Comparison of ENCODE assay signal across 1 cellular context in the genomic region with DNA sequence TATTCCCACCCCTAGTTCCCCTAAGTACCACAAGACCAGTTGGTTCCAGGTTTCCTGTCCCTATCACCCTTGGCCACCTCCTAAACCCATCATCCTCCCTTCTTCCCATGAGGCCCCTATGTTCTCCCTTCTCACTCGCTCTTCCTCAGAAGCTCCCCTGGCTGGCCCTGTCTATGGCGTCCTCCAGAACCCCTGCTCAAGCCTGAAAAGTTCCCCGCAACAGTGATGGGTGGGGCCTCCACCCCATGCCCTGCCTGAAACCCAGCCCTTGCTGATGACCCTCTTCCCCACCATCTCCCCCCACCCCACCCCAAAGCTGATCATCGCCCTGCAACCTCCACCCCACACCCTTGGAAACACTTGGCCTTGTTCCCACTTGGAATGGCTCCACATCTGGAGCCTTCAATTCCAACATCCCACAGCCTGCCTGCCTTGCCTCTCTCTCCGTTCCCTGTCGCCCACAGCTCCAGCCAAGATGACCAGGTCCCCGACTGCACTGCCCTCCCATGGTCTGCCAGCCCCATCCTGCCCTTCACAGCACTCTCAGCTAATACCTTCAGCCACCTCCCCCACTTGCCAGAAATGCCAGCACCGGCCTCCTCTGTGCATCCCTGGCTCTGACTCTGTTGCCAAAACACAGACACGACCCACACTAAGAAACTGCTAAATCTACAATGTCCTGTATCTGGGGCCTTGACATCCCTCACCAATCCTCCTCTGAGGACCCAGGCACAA.
TF ChIP-seq lines count a peak whose summit lies in the region.

No MANE protein-coding gene starts in this region.

TF ChIP-seq in endothelial cell of umbilical vein, 7 proteins besides CTCF, POLR2A, EP300 and RAD21:
- TF ChIP-seq GATA2 (IDR thresholded peaks at IDR 0.05; ENCODE audit: insufficient read depth, insufficient read length, low read depth, low read length) (no peak), FOS (IDR thresholded peaks at IDR 0.05; ENCODE audit: borderline replicate concordance, insufficient read depth, low read length) (no peak)
